ENCODE assay signal across 1 cellular context in genomic region chr1:58881471-58881994, GRCh38.
TF ChIP-seq lines count a peak whose summit lies in the region.

No MANE protein-coding gene starts in this region.

TF ChIP-seq in K562, 482 proteins besides CTCF, POLR2A, EP300 and RAD21 (continued from another document and continues in another):
- TF ChIP-seq ZNF318 (IDR thresholded peaks at IDR 0.05; ENCODE audit: borderline replicate concordance in 1 of 2, low read depth in 1 of 2) (peak in 1 of 2 experiments; percentile 90; a peak in 2 of 4 replicates), POLR2B (IDR thresholded peaks at IDR 0.05; ENCODE audit: low read depth, partially characterized antibody) (no peak), KHSRP (IDR thresholded peaks at IDR 0.05) (no peak), POLR2AphosphoS5 (IDR thresholded peaks at IDR 0.05; ENCODE audit: control insufficient read depth, insufficient read depth, low read depth, low read length) (peak; percentile 68; the same call in 1 of the 2 replicates), ATF3 (IDR thresholded peaks at IDR 0.05) (peak; percentile 96), ATF3 (CRISPR knock-in tag; conservative IDR thresholded peaks at IDR 0.05) (no peak; the same call in 1 of the 2 replicates), ZC3H8 (IDR thresholded peaks at IDR 0.05) (no peak), HMBOX1 (IDR thresholded peaks at IDR 0.05) (peak; percentile 60; the same call in 1 of the 2 replicates), FOXA3 (CRISPR knock-in tag; conservative IDR thresholded peaks at IDR 0.05 in 1 of 2, IDR thresholded peaks at IDR 0.05 in 1 of 2) (0 out of 4 replicates have a peak, but pooled peaks of 1 of the 2 experiments have one; percentile 47), ZNF274 (IDR thresholded peaks at IDR 0.05; ENCODE audit: borderline replicate concordance, low read depth, low read length) (no peak), HNRNPUL1 (IDR thresholded peaks at IDR 0.05; ENCODE audit: low read length) (no peak), PURB (CRISPR knock-in tag; IDR thresholded peaks at IDR 0.05; ENCODE audit: low read depth) (no peak), TRIM28 (IDR thresholded peaks at IDR 0.05) (no peak), TAF15 (IDR thresholded peaks at IDR 0.05; ENCODE audit: low read depth, low read length) (no peak), POLR2G (IDR thresholded peaks at IDR 0.05; ENCODE audit: low read depth, low read length) (no peak), ZNF764 (CRISPR knock-in tag; IDR thresholded peaks at IDR 0.05; ENCODE audit: low read depth) (no peak), SAFB (IDR thresholded peaks at IDR 0.05; ENCODE audit: borderline replicate concordance, low read depth, low read length) (no peak), MNT (conservative IDR thresholded peaks at IDR 0.05) (peak in 1 of 2 experiments; percentile 75; a peak in 2 of 4 replicates), NCOR1 (IDR thresholded peaks at IDR 0.05) (peak; percentile 91), ZNF263 (CRISPR knock-in tag; IDR thresholded peaks at IDR 0.05; ENCODE audit: borderline replicate concordance) (no peak), ZBTB12 (CRISPR knock-in tag; IDR thresholded peaks at IDR 0.05) (no peak), TOE1 (IDR thresholded peaks at IDR 0.05; ENCODE audit: borderline replicate concordance) (peak; percentile 59), TOE1 (CRISPR knock-in tag; IDR thresholded peaks at IDR 0.05; ENCODE audit: borderline replicate concordance, low read depth) (no peak), ZNF12 (CRISPR knock-in tag; IDR thresholded peaks at IDR 0.05) (no peak), ZNF224 (CRISPR knock-in tag; IDR thresholded peaks at IDR 0.05) (no peak), SNAPC5 (CRISPR knock-in tag; IDR thresholded peaks at IDR 0.05) (no peak), E4F1 (CRISPR knock-in tag; IDR thresholded peaks at IDR 0.05; ENCODE audit: borderline replicate concordance) (no peak), ETV1 (tag; conservative IDR thresholded peaks at IDR 0.05; ENCODE audit: low read depth) (no peak; the same call in 1 of the 2 replicates), ZFPM2 (CRISPR knock-in tag; IDR thresholded peaks at IDR 0.05) (no peak), SMARCE1 (IDR thresholded peaks at IDR 0.05) (peak; percentile 92), SIX5 (IDR thresholded peaks at IDR 0.05; ENCODE audit: borderline replicate concordance in 1 of 2, insufficient read depth in 1 of 2, low read depth in 1 of 2, low read length in 2 of 2) (no peak), SMARCA4 (IDR thresholded peaks at IDR 0.05) (peak; percentile 90), RBM25 (IDR thresholded peaks at IDR 0.05; ENCODE audit: low read depth, low read length, severe bottlenecking) (no peak), CHD1 (IDR thresholded peaks at IDR 0.05; ENCODE audit: low read length) (no peak), ZBTB17 (CRISPR knock-in tag; IDR thresholded peaks at IDR 0.05) (no peak), ZHX1 (conservative IDR thresholded peaks at IDR 0.05; ENCODE audit: low read length) (no peak), ZNF644 (tag; IDR thresholded peaks at IDR 0.05; ENCODE audit: low read depth) (no peak), SIN3A (IDR thresholded peaks at IDR 0.05; ENCODE audit: borderline replicate concordance in 2 of 2, control insufficient read depth in 1 of 2, low read depth in 2 of 2, low read length in 2 of 2) (no peak), PHF20 (IDR thresholded peaks at IDR 0.05; ENCODE audit: partially characterized antibody) (no peak), ZBTB7A (IDR thresholded peaks at IDR 0.05; ENCODE audit: borderline replicate concordance, control insufficient read depth, low read depth, low read length) (peak; percentile 52; the same call in 1 of the 2 replicates), CAMTA2 (CRISPR knock-in tag; conservative IDR thresholded peaks at IDR 0.05) (no peak), ZNF133 (CRISPR knock-in tag; IDR thresholded peaks at IDR 0.05) (no peak), NFATC3 (IDR thresholded peaks at IDR 0.05) (no peak)
